In the genomic region with DNA sequence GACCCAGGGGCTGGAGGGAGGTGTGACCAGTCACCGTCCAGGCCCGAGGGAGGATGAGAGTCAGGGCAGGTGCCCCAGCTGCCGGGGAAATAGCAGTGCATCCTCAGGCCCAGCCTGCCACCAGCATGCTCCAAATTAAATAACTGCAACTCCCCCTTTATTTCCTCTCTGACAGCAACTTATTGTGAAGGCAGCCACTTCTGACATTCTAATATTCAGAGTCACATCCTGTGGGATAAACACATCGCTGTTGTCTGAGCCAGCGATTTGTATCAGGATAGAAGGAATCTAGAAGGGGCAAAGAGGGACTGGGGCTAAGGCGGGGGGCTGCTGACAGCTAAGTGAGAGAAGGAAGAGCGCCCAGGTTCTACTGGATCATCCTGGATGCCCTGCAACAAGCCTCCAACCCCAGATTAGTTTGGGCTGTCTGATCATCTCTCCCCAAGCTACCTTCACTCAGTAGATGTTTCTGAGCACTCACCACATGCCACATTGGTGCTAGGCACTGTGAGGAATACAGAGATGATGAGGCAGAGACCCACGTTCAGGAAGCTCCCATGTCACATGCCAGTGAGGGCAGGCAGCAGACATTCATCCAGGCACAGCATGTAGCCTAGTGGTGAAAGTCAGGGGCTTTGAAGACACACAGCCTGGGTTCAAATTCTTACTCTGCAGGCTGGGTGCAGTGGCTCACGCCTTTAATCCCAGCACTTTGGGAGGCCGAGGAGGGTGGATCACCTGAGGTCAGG, we compare ENCODE assay signal across 30 cellular contexts.
A peak's percentile ranks its signal among the peaks of the same experiment; 100 is the strongest.
DNase-seq lines count a peak whose midpoint lies in the region; ATAC-seq, FAIRE-seq and TF ChIP-seq lines count a peak whose summit lies in the region.
"Had no signal": no experiment of that assay in that cellular context is flagged by ENCODE, and none has a peak within 500 bp of the region (broad histone marks: within the 10 kb centered on the region; RNA-seq: fewer than 3 reads in every experiment).

No MANE protein-coding gene starts in this region.

- H3K36me3 Mint-ChIP-seq in natural killer cell treated with Interleukin-12 subunit alpha and Interleukin-12 subunit beta and Interleukin-15 and Interleukin-18, amount 100 ng/mL, for 72 hours, result no peaks in the 10 kb centered on the region
- H3K36me3 Mint-ChIP-seq: CD4-positive, alpha-beta memory T cell; natural killer cell had no signal

- H3K4me3 Mint-ChIP-seq in natural killer cell treated with Interleukin-12 subunit alpha and Interleukin-12 subunit beta and Interleukin-15 and Interleukin-18, amount 100 ng/mL, for 72 hours, result no peak overlapping the region
- H3K4me3 Mint-ChIP-seq: activated T-cell treated with anti-CD3 and anti-CD28 coated beads, Interleukin-2, amount 50 U/mL, for 72 hours; CD4-positive, alpha-beta memory T cell; natural killer cell had no signal

- H3K4me3 ChIP-seq in kidney (ENCODE audit: low read length in 2 of 2), result no peak overlapping the region
- H3K4me3 ChIP-seq: PC-9, SK-N-MC, skin epidermis, stomach, upper lobe of right lung had no signal

- DNase-seq in AG08396 (ENCODE audit: low spot score) (peak; percentile 46), HT1080 (ENCODE audit: low read depth) (peak; percentile 94), astrocyte of the hippocampus (ENCODE audit: low read depth, low spot score) (peak; percentile 32), kidney (peak; percentile 32), H4 (ENCODE audit: low spot score) (no peak), D341Med (ENCODE audit: low spot score) (no peak), HCEC 1CT (no peak)
- no peak for DNase-seq in natural killer cell treated with Interleukin-12 subunit alpha and Interleukin-12 subunit beta and Interleukin-15 and Interleukin-18, amount 100 ng/mL, for 72 hours (ENCODE audit: low spot score)
- DNase-seq: ACHN; activated CD8-positive, alpha-beta memory T cell treated with anti-CD3 and anti-CD28 coated beads for 24 hours; activated naive CD4-positive, alpha-beta T cell treated with anti-CD3 and anti-CD28 coated beads, Interleukin-2, amount 50 U/mL, for 16 hours; activated T-cell treated with anti-CD3 and anti-CD28 coated beads, Interleukin-2, amount 50 U/mL, for 72 hours; aorta; CD4-positive, alpha-beta memory T cell; DMS79 treated with DMSO at 0.1 percent for 48 hours; hippocampal formation; kidney glomerular epithelial cell; MM.1S; natural killer cell; NCI-H146; NCI-H774; PC-9; stimulated activated CD4-positive, alpha-beta T cell treated with anti-CD3 and anti-CD28 coated beads, Interleukin-4, amount 100 ng/mL, for 24 hours; stomach; T-helper 9 cell; upper lobe of right lung had no signal

- H3K27me3 Mint-ChIP-seq in natural killer cell treated with Interleukin-12 subunit alpha and Interleukin-12 subunit beta and Interleukin-15 and Interleukin-18, amount 100 ng/mL, for 72 hours, result peaks cover 9 to 20% of the 10 kb centered on the region in 2 donors

- H3K9me3 Mint-ChIP-seq in natural killer cell treated with Interleukin-12 subunit alpha and Interleukin-12 subunit beta and Interleukin-15 and Interleukin-18, amount 100 ng/mL, for 72 hours, result no peaks in the 10 kb centered on the region
- H3K9me3 Mint-ChIP-seq: natural killer cell had no signal

- H3K4me1 ChIP-seq in kidney (ENCODE audit: control insufficient read depth in 1 of 2, insufficient read depth in 1 of 2, low read depth in 1 of 2, low read length in 2 of 2), result no peaks in the 10 kb centered on the region
- H3K4me1 ChIP-seq: upper lobe of right lung had no signal

- H3K27ac Mint-ChIP-seq in natural killer cell treated with Interleukin-12 subunit alpha and Interleukin-12 subunit beta and Interleukin-15 and Interleukin-18, amount 100 ng/mL, for 72 hours, result no peak overlapping the region
- H3K27ac Mint-ChIP-seq: activated T-cell treated with anti-CD3 and anti-CD28 coated beads, Interleukin-2, amount 50 U/mL, for 72 hours; CD4-positive, alpha-beta memory T cell; natural killer cell had no signal

- no peak overlapping the region for H3K9ac ChIP-seq in kidney (ENCODE audit: low read length in 2 of 2)

- no peaks in the 10 kb centered on the region for H3K4me1 Mint-ChIP-seq in natural killer cell treated with Interleukin-12 subunit alpha and Interleukin-12 subunit beta and Interleukin-15 and Interleukin-18, amount 100 ng/mL, for 72 hours (ENCODE audit: low read depth in 2 of 2)
- H3K4me1 Mint-ChIP-seq: CD4-positive, alpha-beta memory T cell; natural killer cell had no signal

- ATAC-seq in natural killer cell treated with Interleukin-12 subunit alpha and Interleukin-12 subunit beta and Interleukin-15 and Interleukin-18, amount 100 ng/mL, for 72 hours, result no peak
- ATAC-seq: activated CD4-positive, CD25-positive, alpha-beta regulatory T cell treated with anti-CD3 and anti-CD28 coated beads, Interleukin-2, amount 50 U/mL, for 24 hours; activated T-cell treated with anti-CD3 and anti-CD28 coated beads, Interleukin-2, amount 50 U/mL, for 72 hours; natural killer cell; upper lobe of right lung had no signal

- intact Hi-C loops in kidney (cut with DNase I), result no loop called here

- no peak for TF ChIP-seq CTCF in kidney (IDR thresholded peaks at IDR 0.05; ENCODE audit: borderline replicate concordance, extremely low read depth, insufficient read depth)

- no peak overlapping the region for H3K27ac ChIP-seq in kidney (ENCODE audit: low read depth in 2 of 2, low read length in 2 of 2)
- H3K27ac ChIP-seq: PC-9, SK-N-MC, skin epidermis, stomach, upper lobe of right lung had no signal

- no peak for FAIRE-seq in kidney (lab: Jason Lieb, UNC)
- FAIRE-seq: H1 had no signal

- no peaks in the 10 kb centered on the region for H3K36me3 ChIP-seq in kidney (ENCODE audit: control insufficient read depth in 1 of 2, insufficient read depth in 2 of 2, low read length in 2 of 2)
- H3K36me3 ChIP-seq: stomach, upper lobe of right lung had no signal

- H3K9me3 ChIP-seq in kidney (ENCODE audit: control insufficient read depth in 1 of 2, low read length in 2 of 2), result no peaks in the 10 kb centered on the region
- H3K9me3 ChIP-seq: stomach, upper lobe of right lung had no signal

Comparison
In these comparisons a context has a peak if more than half of its experiments do, and no peak if none do; other contexts are left out.
1. DNase-seq: peak in AG08396 (single experiment), HT1080 (single experiment), astrocyte of the hippocampus (single experiment) and kidney (single experiment); none in H4 (single experiment), natural killer cell treated with Interleukin-12 subunit alpha and Interleukin-12 subunit beta and Interleukin-15 and Interleukin-18, amount 100 ng/mL, for 72 hours (single experiment), D341Med (single experiment) and HCEC 1CT (single experiment).